ENCODE assay signal across 8 cellular contexts in the genomic region with DNA sequence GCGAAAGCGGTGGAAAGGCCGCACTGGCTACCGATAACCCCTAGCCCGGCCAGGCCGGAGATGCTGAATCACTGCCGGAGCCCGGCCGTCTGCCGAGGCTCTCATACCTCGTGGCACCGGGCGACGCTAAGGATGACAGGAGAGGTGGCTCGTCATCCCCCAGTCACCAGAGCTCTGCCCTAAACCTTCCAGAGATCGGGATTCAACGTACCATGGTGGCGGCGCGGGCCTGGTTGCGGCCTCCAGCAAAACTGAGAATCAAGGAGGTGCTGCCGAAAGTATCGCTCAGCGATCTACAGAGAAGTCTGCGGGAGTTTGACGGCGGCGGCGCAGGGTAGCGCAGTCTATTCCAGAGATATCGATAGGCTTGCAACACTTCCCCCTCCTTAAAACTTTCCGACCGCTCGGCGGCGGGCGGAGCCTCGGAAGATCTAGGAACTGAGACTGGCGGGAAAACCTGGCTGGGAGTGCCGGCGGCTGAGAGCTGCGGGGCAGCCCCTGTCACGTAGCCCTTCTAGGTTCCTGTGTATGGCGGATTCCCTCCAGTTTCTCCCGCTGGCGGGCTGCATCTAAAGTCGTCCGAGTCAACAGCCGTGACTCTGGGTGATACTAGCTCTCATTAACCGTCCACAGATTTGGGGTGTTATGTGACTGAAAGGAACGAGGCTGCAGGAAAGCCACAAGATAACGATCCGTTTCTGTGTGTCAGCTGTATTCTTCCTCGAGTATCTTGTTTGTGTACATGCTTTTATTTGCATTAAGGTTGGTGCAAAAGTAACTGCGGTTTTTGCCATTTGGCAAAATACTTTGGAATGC. TPM values are rescaled to one million over a fixed set of nuclear protein-coding genes. Genes with fewer than 3 reads are reported as not detected.
DNase-seq lines count a peak whose midpoint lies in the region; ATAC-seq and TF ChIP-seq lines count a peak whose summit lies in the region.

A gene (minus strand): TSS at position 301 of the 816 bp plus-strand sequence. CDS start 87 bp downstream, at position 214.

- H3K4me3 ChIP-seq in HUES64 (ENCODE audit: low read length), result peak within 1 kb of the TSS; percentile 78
- H3K4me3 ChIP-seq in OCI-LY1 (ENCODE audit: low read depth, low read length, poor library complexity, severe bottlenecking), result peak within 1 kb of the TSS; percentile 90

- H2AFZ ChIP-seq in OCI-LY1 (ENCODE audit: low read length), result 0 out of 2 replicates have a peak within 1 kb of the TSS, but pooled peaks have one; percentile 17

- DNase-seq in D341Med (ENCODE audit: low spot score) (peak; percentile 92), endothelial cell (ENCODE audit: low spot score) (peak; percentile 92), midbrain (lab: John Stamatoyannopoulos, UW) (peak; percentile 95)
- DNase-seq in activated CD8-positive, alpha-beta memory T cell treated with anti-CD3 and anti-CD28 coated beads, Interleukin-2, amount 50 U/mL, for 4 hours, result peak; percentile 90
- peak; percentile 77 to 83 for DNase-seq in stimulated activated CD8-positive, alpha-beta memory T cell treated with anti-CD3 and anti-CD28 coated beads, Interleukin-2, amount 100 ng/mL, for 1 hour (ENCODE audit: low read depth in 2 of 2)

- H3K27me3 ChIP-seq in HUES64 (ENCODE audit: insufficient read depth, low read length) (no peaks in the 10 kb centered on the region), OCI-LY1 (ENCODE audit: insufficient read depth, low read length) (no peaks in the 10 kb centered on the region)

- under 1% methylated on average over 55 of the region's 55 CpGs for WGBS in HUES64

- peak within 1 kb of the TSS; percentile 98 for H3K4me3 Mint-ChIP-seq in endothelial cell (ENCODE audit: unreplicated experiment)

- TF ChIP-seq CTCF in OCI-LY1 (IDR thresholded peaks at IDR 0.05; ENCODE audit: low read length), result no peak
- peak; percentile 35 for TF ChIP-seq CTCF in endothelial cell (IDR thresholded peaks at IDR 0.05; ENCODE audit: unreplicated experiment)

- H3K4me1 ChIP-seq in HUES64 (ENCODE audit: insufficient read depth, low read length) (peaks cover 12% of the 10 kb centered on the region; the same call in 1 of the 2 replicates), OCI-LY1 (ENCODE audit: insufficient read depth, low read length, severe bottlenecking) (peaks cover 19% of the 10 kb centered on the region)

- no peaks in the 10 kb centered on the region for H3K9me3 ChIP-seq in HUES64 (ENCODE audit: insufficient read depth, low read depth, low read length)
- H3K9me3 ChIP-seq in OCI-LY1 (ENCODE audit: low read length), result no peaks in the 10 kb centered on the region

- peak within 1 kb of the TSS; percentile 88 for H3K9ac ChIP-seq in HUES64 (ENCODE audit: low read depth, low read length)
- peak within 1 kb of the TSS; percentile 86 for H3K9ac ChIP-seq in OCI-LY1 (ENCODE audit: low read length)

- no peaks in the 10 kb centered on the region for H3K27me3 Mint-ChIP-seq in endothelial cell (ENCODE audit: unreplicated experiment)

- peaks cover 11% of the 10 kb centered on the region for H3K36me3 Mint-ChIP-seq in endothelial cell (ENCODE audit: low read depth, unreplicated experiment)

- H3K36me3 ChIP-seq in HUES64 (ENCODE audit: insufficient read depth, low read length), result peaks cover 31% of the 10 kb centered on the region
- peaks cover 31% of the 10 kb centered on the region for H3K36me3 ChIP-seq in OCI-LY1 (ENCODE audit: insufficient read depth, low read length)

- peaks cover 20% of the 10 kb centered on the region for H3K79me2 ChIP-seq in OCI-LY1 (ENCODE audit: insufficient read depth, low read length)

- H3K27ac ChIP-seq in HUES64 (ENCODE audit: low read depth, low read length) (peak within 1 kb of the TSS; percentile 75), OCI-LY1 (ENCODE audit: low read depth, low read length, poor library complexity, severe bottlenecking) (peak within 1 kb of the TSS; percentile 65)

- no peaks in the 10 kb centered on the region for H3F3A ChIP-seq in OCI-LY1 (ENCODE audit: insufficient read depth, low read length)

- peak; percentile 91 for ATAC-seq in GM21447 (IDR thresholded peaks at IDR 0.05; ENCODE audit: unreplicated experiment)

- peaks cover 18% of the 10 kb centered on the region for H3K4me1 Mint-ChIP-seq in endothelial cell (ENCODE audit: unreplicated experiment)

- H4K20me1 ChIP-seq in OCI-LY1 (ENCODE audit: insufficient read depth, low read length), result no peaks in the 10 kb centered on the region

- peak within 1 kb of the TSS; percentile 98 for H3K27ac Mint-ChIP-seq in endothelial cell (ENCODE audit: unreplicated experiment)

- H3K9me2 ChIP-seq in OCI-LY1 (ENCODE audit: low read depth, low read length), result no peaks in the 10 kb centered on the region

- peak within 1 kb of the TSS; percentile 72 for H3K4me2 ChIP-seq in OCI-LY1 (ENCODE audit: low read length)

- no peaks in the 10 kb centered on the region for H3K9me3 Mint-ChIP-seq in endothelial cell (ENCODE audit: unreplicated experiment)

RNA-seq across cellular contexts. Expression of the gene that starts here (rescaled TPM):
- 187 TPM for polyA plus RNA-seq in HUES64 (2013, experiment 1 of 2)
- 184 TPM for polyA plus RNA-seq in HUES64 (2013, experiment 2 of 2)
- total RNA-seq in endothelial cell (ENCODE audit: unreplicated experiment), result 163 TPM

Comparison
In these comparisons a context has a peak if more than half of its experiments do, and no peak if none do; other contexts are left out.
1. Peak in every context shown above with its lines: DNase-seq, ATAC-seq, H3K4me3 ChIP-seq and H3K27ac ChIP-seq.